In the genomic region with DNA sequence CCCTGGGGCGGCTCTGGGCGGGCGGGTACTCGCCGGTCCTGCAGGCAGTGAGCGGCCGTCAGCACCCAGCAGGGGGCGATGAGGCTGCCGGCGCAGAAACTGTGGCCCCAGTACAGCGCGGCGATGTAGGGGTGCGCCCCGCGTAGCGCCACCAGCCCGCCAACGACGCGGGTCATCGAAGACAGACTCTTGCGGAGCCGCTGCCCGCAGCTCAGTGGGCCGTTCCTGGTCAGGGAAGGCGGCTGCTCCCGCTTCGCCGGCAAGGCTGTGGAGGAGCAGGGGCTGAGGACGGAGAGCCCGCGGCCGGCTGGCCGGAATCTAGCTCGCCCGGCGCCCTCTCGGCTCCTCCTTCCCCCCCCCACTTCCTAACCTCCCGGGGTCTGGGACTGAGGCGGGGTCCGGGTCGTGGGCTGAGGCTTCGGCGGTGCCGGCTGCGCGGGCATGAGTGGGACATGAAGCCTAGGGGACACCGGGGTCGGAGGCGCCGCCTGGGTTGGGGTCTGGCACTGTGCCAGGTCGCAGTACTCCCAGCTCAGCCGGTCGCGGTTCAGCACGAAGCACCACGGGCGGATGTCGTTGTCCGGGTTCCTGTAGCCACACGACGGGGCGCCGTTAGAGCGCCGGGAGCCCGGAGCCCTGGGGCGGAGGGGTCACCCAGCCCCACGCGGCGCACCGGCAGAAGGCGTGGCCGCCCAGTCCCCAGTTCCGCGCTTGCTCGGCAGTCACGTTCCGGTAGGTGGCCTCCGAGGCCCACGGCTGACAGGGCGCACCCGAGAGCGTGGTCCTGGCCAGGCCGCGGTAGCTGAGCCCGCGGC, we compare ENCODE assay signal across 1 cellular context.
TF ChIP-seq lines count a peak whose summit lies in the region.

No MANE protein-coding gene starts in this region.

TF ChIP-seq in HepG2, 621 proteins besides CTCF, POLR2A, EP300 and RAD21 (continued from another document and continues in another):
- no peak for TF ChIP-seq DRAP1 (CRISPR knock-in tag; IDR thresholded peaks at IDR 0.05)
- TF ChIP-seq, protein P1, sequence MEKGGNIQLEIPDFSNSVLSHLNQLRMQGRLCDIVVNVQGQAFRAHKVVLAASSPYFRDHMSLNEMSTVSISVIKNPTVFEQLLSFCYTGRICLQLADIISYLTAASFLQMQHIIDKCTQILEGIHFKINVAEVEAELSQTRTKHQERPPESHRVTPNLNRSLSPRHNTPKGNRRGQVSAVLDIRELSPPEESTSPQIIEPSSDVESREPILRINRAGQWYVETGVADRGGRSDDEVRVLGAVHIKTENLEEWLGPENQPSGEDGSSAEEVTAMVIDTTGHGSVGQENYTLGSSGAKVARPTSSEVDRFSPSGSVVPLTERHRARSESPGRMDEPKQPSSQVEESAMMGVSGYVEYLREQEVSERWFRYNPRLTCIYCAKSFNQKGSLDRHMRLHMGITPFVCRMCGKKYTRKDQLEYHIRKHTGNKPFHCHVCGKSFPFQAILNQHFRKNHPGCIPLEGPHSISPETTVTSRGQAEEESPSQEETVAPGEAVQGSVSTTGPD (CRISPR knock-in tag; IDR thresholded peaks at IDR 0.05) = no peak
- TF ChIP-seq FOXK2 (IDR thresholded peaks at IDR 0.05) = no peak
- TF ChIP-seq CBFB (CRISPR knock-in tag; IDR thresholded peaks at IDR 0.05) = no peak
- TF ChIP-seq, protein P2, sequence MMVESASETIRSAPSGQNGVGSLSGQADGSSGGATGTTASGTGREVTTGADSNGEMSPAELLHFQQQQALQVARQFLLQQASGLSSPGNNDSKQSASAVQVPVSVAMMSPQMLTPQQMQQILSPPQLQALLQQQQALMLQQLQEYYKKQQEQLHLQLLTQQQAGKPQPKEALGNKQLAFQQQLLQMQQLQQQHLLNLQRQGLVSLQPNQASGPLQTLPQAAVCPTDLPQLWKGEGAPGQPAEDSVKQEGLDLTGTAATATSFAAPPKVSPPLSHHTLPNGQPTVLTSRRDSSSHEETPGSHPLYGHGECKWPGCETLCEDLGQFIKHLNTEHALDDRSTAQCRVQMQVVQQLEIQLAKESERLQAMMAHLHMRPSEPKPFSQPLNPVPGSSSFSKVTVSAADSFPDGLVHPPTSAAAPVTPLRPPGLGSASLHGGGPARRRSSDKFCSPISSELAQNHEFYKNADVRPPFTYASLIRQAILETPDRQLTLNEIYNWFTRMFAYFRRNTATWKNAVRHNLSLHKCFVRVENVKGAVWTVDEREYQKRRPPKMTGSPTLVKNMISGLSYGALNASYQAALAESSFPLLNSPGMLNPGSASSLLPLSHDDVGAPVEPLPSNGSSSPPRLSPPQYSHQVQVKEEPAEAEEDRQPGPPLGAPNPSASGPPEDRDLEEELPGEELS (CRISPR knock-in tag; IDR thresholded peaks at IDR 0.05) = no peak
- no peak for TF ChIP-seq ZNF296 (CRISPR knock-in tag; conservative IDR thresholded peaks at IDR 0.05)
- TF ChIP-seq ZNF562 (CRISPR knock-in tag; IDR thresholded peaks at IDR 0.05; ENCODE audit: borderline replicate concordance) = no peak
- no peak for TF ChIP-seq PAF1 (CRISPR knock-in tag; IDR thresholded peaks at IDR 0.05)
- TF ChIP-seq MIER2 (CRISPR knock-in tag; IDR thresholded peaks at IDR 0.05) = no peak
- TF ChIP-seq BCL6 (CRISPR knock-in tag; IDR thresholded peaks at IDR 0.05) = no peak
- no peak for TF ChIP-seq MBNL3 (CRISPR knock-in tag; conservative IDR thresholded peaks at IDR 0.05)
- TF ChIP-seq HMG20A (CRISPR knock-in tag; IDR thresholded peaks at IDR 0.05; ENCODE audit: borderline replicate concordance) = no peak
- TF ChIP-seq, protein P3, sequence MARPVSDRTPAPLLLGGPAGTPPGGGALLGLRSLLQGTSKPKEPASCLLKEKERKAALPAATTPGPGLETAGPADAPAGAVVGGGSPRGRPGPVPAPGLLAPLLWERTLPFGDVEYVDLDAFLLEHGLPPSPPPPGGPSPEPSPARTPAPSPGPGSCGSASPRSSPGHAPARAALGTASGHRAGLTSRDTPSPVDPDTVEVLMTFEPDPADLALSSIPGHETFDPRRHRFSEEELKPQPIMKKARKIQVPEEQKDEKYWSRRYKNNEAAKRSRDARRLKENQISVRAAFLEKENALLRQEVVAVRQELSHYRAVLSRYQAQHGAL (CRISPR knock-in tag; IDR thresholded peaks at IDR 0.05; ENCODE audit: not compliant biosample characterization) = no peak
- TF ChIP-seq, protein P4, sequence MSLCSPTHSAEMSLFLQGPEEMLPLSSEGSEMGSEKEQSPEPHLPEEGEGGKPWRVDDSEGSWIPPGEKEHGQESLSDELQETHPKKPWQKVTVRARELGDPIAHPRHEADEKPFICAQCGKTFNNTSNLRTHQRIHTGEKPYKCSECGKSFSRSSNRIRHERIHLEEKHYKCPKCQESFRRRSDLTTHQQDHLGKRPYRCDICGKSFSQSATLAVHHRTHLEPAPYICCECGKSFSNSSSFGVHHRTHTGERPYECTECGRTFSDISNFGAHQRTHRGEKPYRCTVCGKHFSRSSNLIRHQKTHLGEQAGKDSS (CRISPR knock-in tag; IDR thresholded peaks at IDR 0.05; ENCODE audit: borderline replicate concordance, low read depth) = no peak
- TF ChIP-seq MXD3 (CRISPR knock-in tag; IDR thresholded peaks at IDR 0.05) = no peak
- TF ChIP-seq MLLT10 (CRISPR knock-in tag; IDR thresholded peaks at IDR 0.05) = no peak
- no peak for TF ChIP-seq MAFK (conservative IDR thresholded peaks at IDR 0.05 in 1 of 2, IDR thresholded peaks at IDR 0.05 in 1 of 2; ENCODE audit: low read length in 2 of 2)
- TF ChIP-seq ZNF550 (CRISPR knock-in tag; IDR thresholded peaks at IDR 0.05; ENCODE audit: borderline replicate concordance) = no peak
- no peak for TF ChIP-seq DNMT1 (CRISPR knock-in tag; IDR thresholded peaks at IDR 0.05)
- no peak for TF ChIP-seq ZNF629 (CRISPR knock-in tag; conservative IDR thresholded peaks at IDR 0.05)
- TF ChIP-seq PITX1 (CRISPR knock-in tag; IDR thresholded peaks at IDR 0.05) = no peak
- no peak for TF ChIP-seq MED8 (CRISPR knock-in tag; IDR thresholded peaks at IDR 0.05; ENCODE audit: insufficient replicate concordance)
- TF ChIP-seq, protein P5, sequence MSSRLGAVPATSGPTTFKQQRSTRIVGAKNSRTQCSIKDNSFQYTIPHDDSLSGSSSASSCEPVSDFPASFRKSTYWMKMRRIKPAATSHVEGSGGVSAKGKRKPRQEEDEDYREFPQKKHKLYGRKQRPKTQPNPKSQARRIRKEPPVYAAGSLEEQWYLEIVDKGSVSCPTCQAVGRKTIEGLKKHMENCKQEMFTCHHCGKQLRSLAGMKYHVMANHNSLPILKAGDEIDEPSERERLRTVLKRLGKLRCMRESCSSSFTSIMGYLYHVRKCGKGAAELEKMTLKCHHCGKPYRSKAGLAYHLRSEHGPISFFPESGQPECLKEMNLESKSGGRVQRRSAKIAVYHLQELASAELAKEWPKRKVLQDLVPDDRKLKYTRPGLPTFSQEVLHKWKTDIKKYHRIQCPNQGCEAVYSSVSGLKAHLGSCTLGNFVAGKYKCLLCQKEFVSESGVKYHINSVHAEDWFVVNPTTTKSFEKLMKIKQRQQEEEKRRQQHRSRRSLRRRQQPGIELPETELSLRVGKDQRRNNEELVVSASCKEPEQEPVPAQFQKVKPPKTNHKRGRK (CRISPR knock-in tag; IDR thresholded peaks at IDR 0.05) = no peak
- no peak for TF ChIP-seq ISL2 (CRISPR knock-in tag; IDR thresholded peaks at IDR 0.05)
- TF ChIP-seq KMT2A (CRISPR knock-in tag; IDR thresholded peaks at IDR 0.05) = 0 out of 2 replicates have a peak, but pooled peaks have one; percentile 23
- TF ChIP-seq SMARCC2 (IDR thresholded peaks at IDR 0.05) = no peak
- TF ChIP-seq NR3C1 (CRISPR knock-in tag; IDR thresholded peaks at IDR 0.05) = no peak
- no peak for TF ChIP-seq ZNF441 (CRISPR knock-in tag; IDR thresholded peaks at IDR 0.05; ENCODE audit: borderline replicate concordance)
- TF ChIP-seq XBP1 (CRISPR knock-in tag; IDR thresholded peaks at IDR 0.05) = no peak
- TF ChIP-seq, protein P6, sequence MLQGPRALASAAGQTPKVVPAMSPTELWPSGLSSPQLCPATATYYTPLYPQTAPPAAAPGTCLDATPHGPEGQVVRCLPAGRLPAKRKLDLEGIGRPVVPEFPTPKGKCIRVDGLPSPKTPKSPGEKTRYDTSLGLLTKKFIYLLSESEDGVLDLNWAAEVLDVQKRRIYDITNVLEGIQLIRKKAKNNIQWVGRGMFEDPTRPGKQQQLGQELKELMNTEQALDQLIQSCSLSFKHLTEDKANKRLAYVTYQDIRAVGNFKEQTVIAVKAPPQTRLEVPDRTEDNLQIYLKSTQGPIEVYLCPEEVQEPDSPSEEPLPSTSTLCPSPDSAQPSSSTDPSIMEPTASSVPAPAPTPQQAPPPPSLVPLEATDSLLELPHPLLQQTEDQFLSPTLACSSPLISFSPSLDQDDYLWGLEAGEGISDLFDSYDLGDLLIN (CRISPR knock-in tag; IDR thresholded peaks at IDR 0.05; ENCODE audit: borderline replicate concordance) = no peak
- TF ChIP-seq ZNF713 (CRISPR knock-in tag; IDR thresholded peaks at IDR 0.05) = no peak
- TF ChIP-seq, protein P7, sequence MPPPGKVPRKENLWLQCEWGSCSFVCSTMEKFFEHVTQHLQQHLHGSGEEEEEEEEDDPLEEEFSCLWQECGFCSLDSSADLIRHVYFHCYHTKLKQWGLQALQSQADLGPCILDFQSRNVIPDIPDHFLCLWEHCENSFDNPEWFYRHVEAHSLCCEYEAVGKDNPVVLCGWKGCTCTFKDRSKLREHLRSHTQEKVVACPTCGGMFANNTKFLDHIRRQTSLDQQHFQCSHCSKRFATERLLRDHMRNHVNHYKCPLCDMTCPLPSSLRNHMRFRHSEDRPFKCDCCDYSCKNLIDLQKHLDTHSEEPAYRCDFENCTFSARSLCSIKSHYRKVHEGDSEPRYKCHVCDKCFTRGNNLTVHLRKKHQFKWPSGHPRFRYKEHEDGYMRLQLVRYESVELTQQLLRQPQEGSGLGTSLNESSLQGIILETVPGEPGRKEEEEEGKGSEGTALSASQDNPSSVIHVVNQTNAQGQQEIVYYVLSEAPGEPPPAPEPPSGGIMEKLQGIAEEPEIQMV (CRISPR knock-in tag; IDR thresholded peaks at IDR 0.05; ENCODE audit: low read depth) = no peak
- TF ChIP-seq CBX1 (IDR thresholded peaks at IDR 0.05; ENCODE audit: low read depth) = no peak
- TF ChIP-seq LBX2 (CRISPR knock-in tag; IDR thresholded peaks at IDR 0.05; ENCODE audit: borderline replicate concordance) = no peak
- TF ChIP-seq SOX6 (IDR thresholded peaks at IDR 0.05) = no peak
- no peak; the same call in 1 of the 2 replicates for TF ChIP-seq SOX6 (CRISPR knock-in tag; IDR thresholded peaks at IDR 0.05)
- no peak for TF ChIP-seq ATAD3A (CRISPR knock-in tag; IDR thresholded peaks at IDR 0.05)
- TF ChIP-seq MIER3 (CRISPR knock-in tag; IDR thresholded peaks at IDR 0.05; ENCODE audit: borderline replicate concordance) = no peak
- no peak for TF ChIP-seq ZNF329 (CRISPR knock-in tag; IDR thresholded peaks at IDR 0.05; ENCODE audit: low read depth)
- TF ChIP-seq NFRKB (IDR thresholded peaks at IDR 0.05) = no peak
- no peak for TF ChIP-seq ZNF564 (CRISPR knock-in tag; IDR thresholded peaks at IDR 0.05)
- no peak for TF ChIP-seq CC2D1A (CRISPR knock-in tag; IDR thresholded peaks at IDR 0.05)
- no peak; the same call in 1 of the 2 replicates for TF ChIP-seq ETV6 (CRISPR knock-in tag; conservative IDR thresholded peaks at IDR 0.05)
- no peak for TF ChIP-seq HMGA1 (CRISPR knock-in tag; conservative IDR thresholded peaks at IDR 0.05)
- no peak for TF ChIP-seq NCOA2 (CRISPR knock-in tag; IDR thresholded peaks at IDR 0.05)
- TF ChIP-seq ZC3H13 (CRISPR knock-in tag; IDR thresholded peaks at IDR 0.05) = no peak
- peak; percentile 77 for TF ChIP-seq ZNF121 (CRISPR knock-in tag; IDR thresholded peaks at IDR 0.05)
- TF ChIP-seq ZNF446 (CRISPR knock-in tag; IDR thresholded peaks at IDR 0.05) = peak; percentile 72; the same call in 1 of the 2 replicates
- TF ChIP-seq ZNF605 (CRISPR knock-in tag; IDR thresholded peaks at IDR 0.05) = no peak
- TF ChIP-seq HOXA5 (CRISPR knock-in tag; IDR thresholded peaks at IDR 0.05) = no peak
- peak; percentile 53; the same call in 1 of the 2 replicates for TF ChIP-seq ZFY (CRISPR knock-in tag; IDR thresholded peaks at IDR 0.05)
- no peak for TF ChIP-seq ARID2 (CRISPR knock-in tag; IDR thresholded peaks at IDR 0.05; ENCODE audit: borderline replicate concordance)
- TF ChIP-seq ERF (CRISPR knock-in tag; IDR thresholded peaks at IDR 0.05) = peak; percentile 34; the same call in 1 of the 2 replicates
- no peak for TF ChIP-seq ZNF276 (CRISPR knock-in tag; IDR thresholded peaks at IDR 0.05; ENCODE audit: low read depth)
- no peak for TF ChIP-seq SALL2 (CRISPR knock-in tag; IDR thresholded peaks at IDR 0.05)
- TF ChIP-seq REXO4 (CRISPR knock-in tag; IDR thresholded peaks at IDR 0.05; ENCODE audit: borderline replicate concordance) = 0 out of 2 replicates have a peak, but pooled peaks have one; percentile 21
